2 cellular contexts compared by ENCODE assay signal in the genomic region with DNA sequence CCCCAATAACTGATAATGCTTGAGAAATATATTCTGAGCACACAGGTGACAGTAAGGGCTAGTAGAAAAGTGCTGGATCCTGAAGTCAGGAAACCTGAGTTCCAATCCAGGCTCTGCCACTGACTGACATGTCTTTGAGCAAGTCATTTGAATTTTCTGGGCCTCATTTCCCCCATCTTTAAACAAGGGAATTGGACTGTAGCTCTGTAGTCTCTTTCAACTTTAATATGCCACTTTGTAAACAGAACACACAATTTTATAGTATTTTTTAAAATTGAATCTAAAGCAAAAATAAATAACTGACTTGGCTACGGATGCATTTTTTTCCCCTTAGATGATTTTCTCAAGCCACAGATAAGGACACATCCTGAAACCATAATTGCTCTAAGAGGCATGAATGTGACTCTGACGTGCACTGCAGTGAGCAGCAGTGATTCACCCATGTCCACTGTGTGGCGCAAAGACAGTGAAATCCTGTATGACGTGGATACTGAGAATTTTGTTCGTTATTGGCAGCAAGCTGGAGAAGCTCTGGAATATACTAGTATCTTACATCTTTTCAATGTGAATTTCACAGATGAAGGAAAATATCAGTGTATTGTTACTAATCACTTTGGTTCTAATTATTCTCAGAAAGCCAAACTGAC.
TF ChIP-seq lines count a peak whose summit lies in the region.

No MANE protein-coding gene starts in this region.

TF ChIP-seq in A549, 52 proteins besides CTCF, POLR2A, EP300 and RAD21 (continued from another document):
- TF ChIP-seq, protein P1, sequence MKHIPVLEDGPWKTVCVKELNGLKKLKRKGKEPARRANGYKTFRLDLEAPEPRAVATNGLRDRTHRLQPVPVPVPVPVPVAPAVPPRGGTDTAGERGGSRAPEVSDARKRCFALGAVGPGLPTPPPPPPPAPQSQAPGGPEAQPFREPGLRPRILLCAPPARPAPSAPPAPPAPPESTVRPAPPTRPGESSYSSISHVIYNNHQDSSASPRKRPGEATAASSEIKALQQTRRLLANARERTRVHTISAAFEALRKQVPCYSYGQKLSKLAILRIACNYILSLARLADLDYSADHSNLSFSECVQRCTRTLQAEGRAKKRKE (CRISPR knock-in tag; IDR thresholded peaks at IDR 0.05; ENCODE audit: low read depth) = no peak
- no peak for TF ChIP-seq FOSL2 (IDR thresholded peaks at IDR 0.05)
- TF ChIP-seq FOSL2 (CRISPR knock-in tag; IDR thresholded peaks at IDR 0.05) = no peak
- TF ChIP-seq EHF (CRISPR knock-in tag; IDR thresholded peaks at IDR 0.05) = no peak
- TF ChIP-seq TP53 (CRISPR knock-in tag; IDR thresholded peaks at IDR 0.05) = no peak
- no peak for TF ChIP-seq ZFP36 (IDR thresholded peaks at IDR 0.05; ENCODE audit: borderline replicate concordance, partially characterized antibody)
- TF ChIP-seq RCOR1 (IDR thresholded peaks at IDR 0.05; ENCODE audit: low read depth, low read length) = no peak
- no peak for TF ChIP-seq TFCP2L1 (CRISPR knock-in tag; IDR thresholded peaks at IDR 0.05)
- no peak for TF ChIP-seq NPAS2 (CRISPR knock-in tag; IDR thresholded peaks at IDR 0.05; ENCODE audit: borderline replicate concordance)
- no peak for TF ChIP-seq CEBPB (IDR thresholded peaks at IDR 0.05)
- no peak for TF ChIP-seq RARB (CRISPR knock-in tag; IDR thresholded peaks at IDR 0.05)
- no peak for TF ChIP-seq NR3C1 (IDR thresholded peaks at IDR 0.05)
- TF ChIP-seq, protein P2, sequence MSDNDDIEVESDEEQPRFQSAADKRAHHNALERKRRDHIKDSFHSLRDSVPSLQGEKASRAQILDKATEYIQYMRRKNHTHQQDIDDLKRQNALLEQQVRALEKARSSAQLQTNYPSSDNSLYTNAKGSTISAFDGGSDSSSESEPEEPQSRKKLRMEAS (IDR thresholded peaks at IDR 0.05) = no peak
- TF ChIP-seq KDM1A (IDR thresholded peaks at IDR 0.05; ENCODE audit: low read depth) = no peak
- no peak for TF ChIP-seq HOXA7 (CRISPR knock-in tag; IDR thresholded peaks at IDR 0.05)
- no peak for TF ChIP-seq SREBF2 (IDR thresholded peaks at IDR 0.05)
- TF ChIP-seq ZC3H11A (IDR thresholded peaks at IDR 0.05) = no peak
- no peak for TF ChIP-seq HDAC2 (IDR thresholded peaks at IDR 0.05)

TF ChIP-seq in endothelial cell of umbilical vein, 7 proteins besides CTCF, POLR2A, EP300 and RAD21 (continued from another document):
- TF ChIP-seq EZH2 (IDR thresholded peaks at IDR 0.05; ENCODE audit: borderline replicate concordance, low read depth, low read length, severe bottlenecking) = no peak
- no peak for TF ChIP-seq JUN (IDR thresholded peaks at IDR 0.05; ENCODE audit: borderline replicate concordance, insufficient read depth, insufficient read length, low read depth)
- TF ChIP-seq, protein P2 (IDR thresholded peaks at IDR 0.05; ENCODE audit: insufficient read depth, insufficient read length) = no peak
- TF ChIP-seq GATA2 (IDR thresholded peaks at IDR 0.05; ENCODE audit: insufficient read depth, insufficient read length, low read depth, low read length) = no peak
